ENCODE assay signal across 22 cellular contexts in genomic region chr22:45448431-45448830, GRCh38. TPM values are rescaled to one million over a fixed set of nuclear protein-coding genes. Genes with fewer than 3 reads are reported as not detected.
DNase-seq lines count a peak whose midpoint lies in the region; ATAC-seq and TF ChIP-seq lines count a peak whose summit lies in the region.
"Had no signal": no experiment of that assay in that cellular context is flagged by ENCODE, and none has a peak within 500 bp of the region (broad histone marks: within the 10 kb centered on the region; RNA-seq: fewer than 3 reads in every experiment).

No MANE protein-coding gene starts in this region.

- H3K27ac ChIP-seq in colonic mucosa (no peak overlapping the region), heart right ventricle (peak overlapping the region in 2 of 10 donors; percentile 9 to 35), osteoblast (ENCODE audit: low read depth, low read length) (no peak overlapping the region), uterus (peak overlapping the region; percentile 36 to 84), caudate nucleus (ENCODE audit: low read depth, low read length) (no peak overlapping the region), hepatocyte (no peak overlapping the region)
- H3K27ac ChIP-seq: cardiac muscle cell, dorsolateral prefrontal cortex, SJSA1 had no signal

- H3K9me3 ChIP-seq in colonic mucosa (no peaks in the 10 kb centered on the region), heart right ventricle (no peaks in the 10 kb centered on the region), osteoblast (ENCODE audit: low read depth, low read length) (no peaks in the 10 kb centered on the region), uterus (no peaks in the 10 kb centered on the region), hepatocyte (ENCODE audit: low read depth) (no peaks in the 10 kb centered on the region)
- H3K9me3 ChIP-seq: SJSA1 had no signal

- no peaks in the 10 kb centered on the region for H3K36me3 ChIP-seq in colonic mucosa
- no peaks in the 10 kb centered on the region for H3K36me3 ChIP-seq in heart right ventricle
- H3K36me3 ChIP-seq in osteoblast (ENCODE audit: insufficient read depth, low read length) = no peaks in the 10 kb centered on the region
- H3K36me3 ChIP-seq in uterus = no peaks in the 10 kb centered on the region
- no peaks in the 10 kb centered on the region for H3K36me3 ChIP-seq in hepatocyte (replicated peaks; ENCODE audit: insufficient read depth, low read depth)
- H3K36me3 ChIP-seq: cardiac muscle cell, SJSA1 had no signal

- TF ChIP-seq POLR2A in uterus (IDR thresholded peaks at IDR 0.05) = no peak

- H2AFZ ChIP-seq in osteoblast (ENCODE audit: low read length) (no peak overlapping the region), hepatocyte (no peak overlapping the region)

- peak; percentile 65 to 85 (median 72) for ATAC-seq in heart right ventricle
- ATAC-seq: left colon, WTC11 had no signal

- DNase-seq in colonic mucosa = peak; percentile 55
- DNase-seq in heart right ventricle = peak; percentile 38 to 83
- peak; percentile 63 for DNase-seq in osteoblast (ENCODE audit: insufficient read length, low spot score, missing footprints)
- DNase-seq in uterus = peak; percentile 82 to 90
- DNase-seq in caudate nucleus (lab: John Stamatoyannopoulos, UW) = no peak
- DNase-seq in SKM-1 (lab: John Stamatoyannopoulos, UW; ENCODE audit: unreplicated experiment) = no peak
- no peak for DNase-seq in hepatocyte (ENCODE audit: low spot score)
- DNase-seq: activated CD4-positive, alpha-beta memory T cell treated with anti-CD3 and anti-CD28 coated beads for 36 hours; activated naive CD4-positive, alpha-beta T cell; amniotic stem cell; CD4-positive, alpha-beta memory T cell; dorsolateral prefrontal cortex; H9; left colon; NCI-H1092; NCI-H2029; NCI-H226; stimulated activated CD8-positive, alpha-beta memory T cell treated with anti-CD3 and anti-CD28 coated beads, Interleukin-4, amount 100 ng/mL, for 48 hours; T-helper 2 cell had no signal

- no peak overlapping the region for H3K9ac ChIP-seq in colonic mucosa (ENCODE audit: low read depth in 2 of 2, low read length in 2 of 2)

- no peaks in the 10 kb centered on the region for H3K9me2 ChIP-seq in hepatocyte (replicated peaks; ENCODE audit: insufficient read depth)

- H3K79me2 ChIP-seq in osteoblast (ENCODE audit: insufficient read depth, low read length) (no peaks in the 10 kb centered on the region), hepatocyte (no peaks in the 10 kb centered on the region)

- H4K20me1 ChIP-seq in osteoblast (ENCODE audit: insufficient read depth, low read length) (no peaks in the 10 kb centered on the region), hepatocyte (ENCODE audit: insufficient read depth, poor library complexity, severe bottlenecking) (no peaks in the 10 kb centered on the region)

- no peaks in the 10 kb centered on the region for H3K4me1 ChIP-seq in colonic mucosa
- H3K4me1 ChIP-seq in heart right ventricle = peaks cover 0 to 23% (median 3%) of the 10 kb centered on the region in 9 donors
- H3K4me1 ChIP-seq in osteoblast (ENCODE audit: insufficient read depth, low read length) = peaks cover 33% of the 10 kb centered on the region
- H3K4me1 ChIP-seq in uterus = peaks cover 8 to 15% of the 10 kb centered on the region in 2 donors
- H3K4me1 ChIP-seq in hepatocyte (ENCODE audit: insufficient read depth) = peaks cover 37% of the 10 kb centered on the region

- intact Hi-C loops in colonic mucosa (cut with DNase I) = no loop called here
- intact Hi-C loops in heart right ventricle (cut with DNase I) = loop anchor here in 1 of 10 donors (10.0 kb wide), 1 partner anchor 66 kb away; no protein-coding TSS in a partner anchor
- intact Hi-C loops in uterus (cut with DNase I; ENCODE audit: low total_unique reads) = no loop called here

- 49 to 54% methylated on average over 9 of the region's 9 CpGs for WGBS in heart right ventricle, 2 donors
- WGBS in hepatocyte (ENCODE audit: low lambda C conversion rate, missing lambda C conversion rate) = 84% methylated on average over 9 of the region's 9 CpGs

- H3K4me2 ChIP-seq in osteoblast (ENCODE audit: insufficient read depth, low read length) (no peak overlapping the region), hepatocyte (no peak overlapping the region)

- TF ChIP-seq CTCF in colonic mucosa (IDR thresholded peaks at IDR 0.05) = no peak
- TF ChIP-seq CTCF in heart right ventricle (IDR thresholded peaks at IDR 0.05) = no peak
- no peak for TF ChIP-seq CTCF in osteoblast (IDR thresholded peaks at IDR 0.05; ENCODE audit: extremely low read depth, low read depth, low read length)
- no peak for TF ChIP-seq CTCF in uterus (IDR thresholded peaks at IDR 0.05)
- TF ChIP-seq CTCF in hepatocyte (IDR thresholded peaks at IDR 0.05; ENCODE audit: poor library complexity) = no peak

- H3K27me3 ChIP-seq in colonic mucosa = no peaks in the 10 kb centered on the region
- peaks cover 0 to 10% (median 0%) of the 10 kb centered on the region in 7 donors for H3K27me3 ChIP-seq in heart right ventricle
- H3K27me3 ChIP-seq in osteoblast (ENCODE audit: insufficient read depth, low read length) = peaks cover 3% of the 10 kb centered on the region
- no peaks in the 10 kb centered on the region for H3K27me3 ChIP-seq in uterus
- no peaks in the 10 kb centered on the region for H3K27me3 ChIP-seq in hepatocyte
- H3K27me3 ChIP-seq: cardiac muscle cell, dorsolateral prefrontal cortex, SJSA1 had no signal

- H3K4me3 ChIP-seq in colonic mucosa (no peak overlapping the region), heart right ventricle (no peak overlapping the region), osteoblast (ENCODE audit: insufficient read depth, low read length) (no peak overlapping the region), uterus (no peak overlapping the region), hepatocyte (no peak overlapping the region)
- H3K4me3 ChIP-seq: cardiac muscle cell, dorsolateral prefrontal cortex, SJSA1 had no signal

RNA-seq across cellular contexts. Expression of gene RIBC2, which starts 34.9 kb away (rescaled TPM):
- total RNA-seq in colonic mucosa (1 to 10 TPM in 1 of 2 donors, under 1 TPM in 1; 0.85 to 6.7 TPM), heart right ventricle (1 to 10 TPM in 1 of 10 donors, under 1 TPM in 1, not detected in 8; 0.20 to 1.2 TPM), osteoblast (0.88 TPM in 1 of 2 replicates, not detected in the other), uterus (1 to 10 TPM in 2 of 4 donors, not detected in 2; 2.4 to 3.9 TPM), hepatocyte (0.48 and 0.50 TPM in 2 replicates)
- polyA plus RNA-seq in heart right ventricle (under 1 TPM in 1 of 2 donors, not detected in 1; 0.06 TPM), hepatocyte (0.56 and 1.3 TPM in 2 replicates)
- total RNA-seq: CD4-positive, alpha-beta memory T cell; SJSA1 had no signal

RNA-seq across cellular contexts. Expression of gene SMC1B, which starts 35.0 kb away (rescaled TPM):
- total RNA-seq in colonic mucosa = under 1 TPM in 1 of 2 donors, not detected in 1; 0.15 TPM
- total RNA-seq in heart right ventricle = under 1 TPM in 1 of 10 donors, not detected in 9; 0.05 TPM
- polyA plus RNA-seq in heart right ventricle = not detected
- total RNA-seq in osteoblast = not detected in 2 replicates
- total RNA-seq in uterus = under 1 TPM in 1 of 4 donors, not detected in 3; 0.35 TPM
- total RNA-seq in hepatocyte = not detected in 2 replicates
- 0.10 TPM in 1 of 2 replicates, not detected in the other for polyA plus RNA-seq in hepatocyte
- total RNA-seq: H9, left colon, SJSA1 had no signal
- polyA plus RNA-seq: cardiac muscle cell; CD4-positive, alpha-beta memory T cell had no signal

RNA-seq across cellular contexts. Expression of gene FBLN1, which starts 54.3 kb away (rescaled TPM):
- total RNA-seq in colonic mucosa = 10 to 100 TPM; 41.6 to 65.5 TPM
- total RNA-seq in heart right ventricle = 100 to 1,000 TPM in 1 of 10 donors, 10 to 100 TPM in 9; 31.3 to 126 (median 51.0) TPM
- polyA plus RNA-seq in heart right ventricle = 10 to 100 TPM; 36.4 to 77.0 TPM
- total RNA-seq in osteoblast = 88.3 and 122 TPM in 2 replicates
- total RNA-seq in uterus = 100 to 1,000 TPM; 388 to 644 (median 479) TPM
- total RNA-seq in hepatocyte = 185 and 201 TPM in 2 replicates
- 669 and 709 TPM in 2 replicates for polyA plus RNA-seq in hepatocyte
- total RNA-seq: activated CD4-positive, alpha-beta memory T cell treated with anti-CD3 and anti-CD28 coated beads for 36 hours; CD4-positive, alpha-beta memory T cell had no signal
- polyA plus RNA-seq: CD4-positive, alpha-beta memory T cell had no signal

Comparison
In these comparisons a context has a peak if more than half of its experiments do, and no peak if none do; other contexts are left out.
1. DNase-seq: peak in colonic mucosa (single experiment), heart right ventricle (2 of 2), osteoblast (single experiment) and uterus (2 of 2); none in caudate nucleus (0 of 61), SKM-1 (single experiment) and hepatocyte (single experiment).
2. H3K27ac ChIP-seq: peak in uterus (2 of 2); none in colonic mucosa (single experiment), osteoblast (single experiment), caudate nucleus (single experiment) and hepatocyte (single experiment).